ENCODE assay signal across 13 cellular contexts in genomic region chr21:34938079-34938764, GRCh38.
DNase-seq lines count a peak whose midpoint lies in the region; ATAC-seq and TF ChIP-seq lines count a peak whose summit lies in the region.
"Had no signal": no experiment of that assay in that cellular context is flagged by ENCODE, and none has a peak within 500 bp of the region (broad histone marks: within the 10 kb centered on the region; RNA-seq: fewer than 3 reads in every experiment).

No MANE protein-coding gene starts in this region.

- no peaks in the 10 kb centered on the region for H3K36me3 ChIP-seq in esophagus squamous epithelium
- H3K36me3 ChIP-seq: upper lobe of right lung had no signal

- no peak for TF ChIP-seq CTCF in fibroblast of pulmonary artery (IDR thresholded peaks at IDR 0.05; ENCODE audit: low read length, missing control alignments)
- TF ChIP-seq CTCF in esophagus squamous epithelium (IDR thresholded peaks at IDR 0.05), result no peak

- H3K4me3 Mint-ChIP-seq in stimulated activated naive CD8-positive, alpha-beta T cell treated with anti-CD3 and anti-CD28 coated beads, Interleukin-15, Interleukin-2, amounts not matched to agents 100 ng/mL and 50 ng/mL, for 24 hours, result no peak overlapping the region
- peak overlapping the region; percentile 16 for H3K4me3 Mint-ChIP-seq in T-helper 17 cell
- H3K4me3 Mint-ChIP-seq: GM23338 had no signal

- H3K4me1 ChIP-seq in esophagus squamous epithelium, result peaks cover 0 to 18% (median 9%) of the 10 kb centered on the region in 3 donors

- TF ChIP-seq POLR2A in esophagus squamous epithelium (IDR thresholded peaks at IDR 0.05), result no peak

- H3K9me3 Mint-ChIP-seq in stimulated activated naive CD8-positive, alpha-beta T cell treated with anti-CD3 and anti-CD28 coated beads, Interleukin-15, Interleukin-2, amounts not matched to agents 100 ng/mL and 50 ng/mL, for 24 hours, result no peaks in the 10 kb centered on the region
- H3K9me3 Mint-ChIP-seq: GM23338 had no signal

- H3K27me3 Mint-ChIP-seq in stimulated activated naive CD8-positive, alpha-beta T cell treated with anti-CD3 and anti-CD28 coated beads, Interleukin-15, Interleukin-2, amounts not matched to agents 100 ng/mL and 50 ng/mL, for 24 hours, result no peaks in the 10 kb centered on the region
- H3K27me3 Mint-ChIP-seq in T-helper 17 cell, result no peaks in the 10 kb centered on the region

- H3K4me3 ChIP-seq in fibroblast of pulmonary artery (replicated peaks; ENCODE audit: low read depth, low read length) (no peak overlapping the region), esophagus squamous epithelium (no peak overlapping the region)
- H3K4me3 ChIP-seq: GM23338, upper lobe of right lung had no signal

- 52 to 61% methylated on average over 2 of the region's 2 CpGs for WGBS in esophagus squamous epithelium, 2 donors

- H3K36me3 Mint-ChIP-seq in stimulated activated naive CD8-positive, alpha-beta T cell treated with anti-CD3 and anti-CD28 coated beads, Interleukin-15, Interleukin-2, amounts not matched to agents 100 ng/mL and 50 ng/mL, for 24 hours (ENCODE audit: low read depth), result no peaks in the 10 kb centered on the region
- H3K36me3 Mint-ChIP-seq in T-helper 17 cell (ENCODE audit: low read depth), result peaks cover 2% of the 10 kb centered on the region

- H3K27ac Mint-ChIP-seq in stimulated activated naive CD8-positive, alpha-beta T cell treated with anti-CD3 and anti-CD28 coated beads, Interleukin-15, Interleukin-2, amounts not matched to agents 100 ng/mL and 50 ng/mL, for 24 hours, result peak overlapping the region; percentile 70
- H3K27ac Mint-ChIP-seq in T-helper 17 cell, result peak overlapping the region; percentile 87
- H3K27ac Mint-ChIP-seq: GM23338 had no signal

- H3K27ac ChIP-seq in esophagus squamous epithelium, result no peak overlapping the region
- H3K27ac ChIP-seq: upper lobe of right lung had no signal

- H3K9me3 ChIP-seq in T-helper 17 cell (ENCODE audit: control insufficient read depth, low read length, poor library complexity, severe bottlenecking) (no peaks in the 10 kb centered on the region), esophagus squamous epithelium (no peaks in the 10 kb centered on the region)
- H3K9me3 ChIP-seq: upper lobe of right lung had no signal

- no peak for DNase-seq in stimulated activated naive CD8-positive, alpha-beta T cell treated with anti-CD3 and anti-CD28 coated beads, Interleukin-15, Interleukin-2, amounts not matched to agents 100 U/mL and 50 U/mL, for 24 hours
- DNase-seq in T-helper 17 cell (no peak), fibroblast of pulmonary artery (ENCODE audit: low read depth) (peak; percentile 33), esophagus squamous epithelium (lab: John Stamatoyannopoulos, UW) (no peak), NCI-H510A treated with DMSO at 0.1 percent for 48 hours (lab: John Stamatoyannopoulos, UW) (no peak), head of caudate nucleus (no peak)
- DNase-seq: NCI-H1436, NCI-H774, upper lobe of right lung had no signal

- H3K4me1 Mint-ChIP-seq in stimulated activated naive CD8-positive, alpha-beta T cell treated with anti-CD3 and anti-CD28 coated beads, Interleukin-15, Interleukin-2, amounts not matched to agents 100 ng/mL and 50 ng/mL, for 24 hours (ENCODE audit: low read depth), result peaks cover 100% of the 10 kb centered on the region
- H3K4me1 Mint-ChIP-seq in T-helper 17 cell, result peaks cover 80% of the 10 kb centered on the region

- intact Hi-C loops in esophagus squamous epithelium (cut with DNase I), result no loop called here
- intact Hi-C loops in head of caudate nucleus (cut with DNase I), result no loop called here

- ATAC-seq in stimulated activated naive CD8-positive, alpha-beta T cell treated with anti-CD3 and anti-CD28 coated beads, Interleukin-15, Interleukin-2, amounts not matched to agents 100 U/mL and 50 U/mL, for 24 hours, result no peak
- ATAC-seq in T-helper 17 cell (no peak), HG02885 (IDR thresholded peaks at IDR 0.05; ENCODE audit: poor library complexity, unreplicated experiment) (no peak)
- ATAC-seq: GM23338, sciatic nerve, upper lobe of right lung had no signal

- peaks cover 0 to 9% (median 0%) of the 10 kb centered on the region in 4 donors for H3K27me3 ChIP-seq in esophagus squamous epithelium
- H3K27me3 ChIP-seq: upper lobe of right lung had no signal
